In genomic region chr1:172485626-172486025, GRCh38 we compare ENCODE assay signal across 32 cellular contexts.
"Had no signal": no experiment of that assay in that cellular context is flagged by ENCODE, and none has a peak within 500 bp of the region (broad histone marks: within the 10 kb centered on the region; RNA-seq: fewer than 3 reads in every experiment).

No MANE protein-coding gene starts in this region.

- FAIRE-seq: endometrium, endothelial cell of umbilical vein had no signal

- ATAC-seq: activated naive CD4-positive, alpha-beta T cell treated with anti-CD3 and anti-CD28 coated beads, Interleukin-2, amount 50 U/mL, for 72 hours; activated T-cell treated with anti-CD3 and anti-CD28 coated beads, Interleukin-2, amount 50 U/mL, for 72 hours; gastroesophageal sphincter; T-helper 17 cell; WTC11 had no signal

- H3K4me1 ChIP-seq: ascending aorta, breast epithelium, colonic mucosa, gastroesophageal sphincter had no signal

- H3K27ac ChIP-seq: ascending aorta, breast epithelium, cardiac muscle cell, colonic mucosa, epithelial cell of prostate, esophagus squamous epithelium, gastroesophageal sphincter, VCaP had no signal

- H3K36me3 ChIP-seq: ascending aorta, breast epithelium, cardiac muscle cell, colonic mucosa, esophagus squamous epithelium, gastroesophageal sphincter had no signal

- H3K4me3 ChIP-seq: ascending aorta, breast epithelium, cardiac muscle cell, colonic mucosa, esophagus squamous epithelium, gastroesophageal sphincter had no signal

- H3K27me3 ChIP-seq: ascending aorta, breast epithelium, cardiac muscle cell, colonic mucosa, esophagus squamous epithelium had no signal

- H3K9me3 ChIP-seq: ascending aorta, breast epithelium, colonic mucosa, esophagus squamous epithelium, gastroesophageal sphincter had no signal

- DNase-seq: activated CD4-positive, alpha-beta memory T cell treated with anti-CD3 and anti-CD28 coated beads, Interleukin-2, amount 10 ng/mL, durations not matched to agents 7 days and 5 days; activated CD4-positive, alpha-beta T cell treated with anti-CD3 and anti-CD28 coated beads for 1 hour; activated CD4-positive, alpha-beta T cell treated with anti-CD3 and anti-CD28 coated beads for 4 hours; activated CD4-positive, alpha-beta T cell treated with anti-CD3 and anti-CD28 coated beads, Interleukin-2, amount 10 ng/mL, durations not matched to agents 7 days and 5 days; activated CD4-positive, alpha-beta T cell treated with anti-CD3 and anti-CD28 coated beads, Interleukin-2, amount 50 U/mL, for 4 hours; activated CD8-positive, alpha-beta memory T cell treated with anti-CD3 and anti-CD28 coated beads, Interleukin-2, amount 50 U/mL, for 48 hours; activated gamma-delta T cell; activated naive CD4-positive, alpha-beta T cell; activated naive CD4-positive, alpha-beta T cell treated with anti-CD3 and anti-CD28 coated beads, Interleukin-2, amount 10 ng/mL, durations not matched to agents 7 days and 5 days; activated naive CD8-positive, alpha-beta T cell treated with anti-CD3 and anti-CD28 coated beads, Interleukin-2, amount 10 ng/mL, durations not matched to agents 7 days and 5 days; activated T-cell treated with anti-CD3 and anti-CD28 coated beads for 4 hours; activated T-cell treated with anti-CD3 and anti-CD28 coated beads, Interleukin-2, amount 50 U/mL, for 24 hours; activated T-cell treated with anti-CD3 and anti-CD28 coated beads, Interleukin-2, amount 50 U/mL, for 72 hours; central memory CD4-positive, alpha-beta T cell; cerebellar nuclear complex; colonic mucosa; effector CD8-positive, alpha-beta T cell; esophagus squamous epithelium; foreskin melanocyte; T-helper 1 cell; T-helper 17 cell; T1000 had no signal
